32 cellular contexts compared by ENCODE assay signal in genomic region chr2:191915750-191916149, GRCh38.
A peak's percentile ranks its signal among the peaks of the same experiment; 100 is the strongest.
DNase-seq lines count a peak whose midpoint lies in the region; ATAC-seq and TF ChIP-seq lines count a peak whose summit lies in the region.
"Had no signal": no experiment of that assay in that cellular context is flagged by ENCODE, and none has a peak within 500 bp of the region (broad histone marks: within the 10 kb centered on the region; RNA-seq: fewer than 3 reads in every experiment).

No MANE protein-coding gene starts in this region.

- H3K36me3 ChIP-seq in SK-N-SH (replicated peaks in 1 of 2; ENCODE audit: control insufficient read depth in 1 of 2, insufficient read depth in 2 of 2, low read length in 1 of 2) (no peaks in the 10 kb centered on the region), BE2C (no peaks in the 10 kb centered on the region)
- H3K36me3 ChIP-seq: BLaER1; BLaER1 treated with 17β-estradiol and CSF1 and Interleukin-3, amounts not matched to agents 10 nM and 100 nM had no signal

- H3K9me3 Mint-ChIP-seq in natural killer cell treated with Interleukin-12 subunit alpha and Interleukin-12 subunit beta and Interleukin-15 and Interleukin-18, amount 100 ng/mL, for 72 hours: no peaks in the 10 kb centered on the region
- H3K9me3 Mint-ChIP-seq: CD4-positive, alpha-beta memory T cell; CD4-positive, alpha-beta T cell; CD8-positive, alpha-beta memory T cell; CD8-positive, alpha-beta T cell had no signal

- 86% methylated on average over 2 of the region's 2 CpGs for WGBS in SK-N-SH (ENCODE audit: low lambda C conversion rate)

- no peaks in the 10 kb centered on the region for H3K4me1 Mint-ChIP-seq in natural killer cell treated with Interleukin-12 subunit alpha and Interleukin-12 subunit beta and Interleukin-15 and Interleukin-18, amount 100 ng/mL, for 72 hours (ENCODE audit: low read depth in 2 of 2)
- H3K4me1 Mint-ChIP-seq: B cell; CD14-positive monocyte; CD4-positive, alpha-beta memory T cell; CD4-positive, CD25-positive, alpha-beta regulatory T cell; CD8-positive, alpha-beta memory T cell had no signal

- H3K27me3 ChIP-seq in SK-N-SH (ENCODE audit: insufficient read depth) (no peaks in the 10 kb centered on the region), BE2C (no peaks in the 10 kb centered on the region)
- H3K27me3 ChIP-seq: BLaER1; BLaER1 treated with 17β-estradiol and CSF1 and Interleukin-3, amounts not matched to agents 10 nM and 100 nM had no signal

- H3K79me2 ChIP-seq in SK-N-SH (ENCODE audit: insufficient read depth): no peaks in the 10 kb centered on the region

- POLR2A ChIA-PET in SK-N-SH (lab: Yijun Ruan, JAX): no interaction called here

- ATAC-seq in SK-N-SH treated with all-trans-retinoic acid at 6 μM for 48 hours: no peak
- no peak for ATAC-seq in natural killer cell treated with Interleukin-12 subunit alpha and Interleukin-12 subunit beta and Interleukin-15 and Interleukin-18, amount 100 ng/mL, for 72 hours
- ATAC-seq: A549; CD8-positive, alpha-beta T cell had no signal

- no peak overlapping the region for H3K4me3 ChIP-seq in SK-N-SH (ENCODE audit: low read depth in 2 of 2, low read length in 1 of 2)
- H3K4me3 ChIP-seq in BE2C (ENCODE audit: low read depth, low read length): no peak overlapping the region
- H3K4me3 ChIP-seq: A549; BLaER1; BLaER1 treated with 17β-estradiol and CSF1 and Interleukin-3, amounts not matched to agents 10 nM and 100 nM had no signal

- no peak for TF ChIP-seq EP300 in SK-N-SH (IDR thresholded peaks at IDR 0.05; ENCODE audit: borderline replicate concordance in 1 of 2, low read depth in 1 of 2, low read length in 1 of 2)

- CTCF ChIA-PET in SK-N-SH (lab: Yijun Ruan, JAX): no interaction called here

- no peaks in the 10 kb centered on the region for H3K9me3 ChIP-seq in SK-N-SH
- H3K9me3 ChIP-seq in BE2C: no peaks in the 10 kb centered on the region
- H3K9me3 ChIP-seq: A549, BLaER1, Caco-2 had no signal

- no peak overlapping the region for H3K27ac Mint-ChIP-seq in natural killer cell treated with Interleukin-12 subunit alpha and Interleukin-12 subunit beta and Interleukin-15 and Interleukin-18, amount 100 ng/mL, for 72 hours
- H3K27ac Mint-ChIP-seq: B cell; CD14-positive monocyte; CD4-positive, alpha-beta memory T cell; CD4-positive, alpha-beta T cell; CD4-positive, CD25-positive, alpha-beta regulatory T cell; CD8-positive, alpha-beta memory T cell; CD8-positive, alpha-beta T cell had no signal

- no peaks in the 10 kb centered on the region for H3K36me3 Mint-ChIP-seq in natural killer cell treated with Interleukin-12 subunit alpha and Interleukin-12 subunit beta and Interleukin-15 and Interleukin-18, amount 100 ng/mL, for 72 hours
- H3K36me3 Mint-ChIP-seq: CD14-positive monocyte; CD4-positive, alpha-beta memory T cell; CD4-positive, CD25-positive, alpha-beta regulatory T cell; CD8-positive, alpha-beta memory T cell; CD8-positive, alpha-beta T cell had no signal

- H3K27me3 Mint-ChIP-seq in natural killer cell treated with Interleukin-12 subunit alpha and Interleukin-12 subunit beta and Interleukin-15 and Interleukin-18, amount 100 ng/mL, for 72 hours: peaks cover 11 to 13% of the 10 kb centered on the region in 2 donors

- H3F3A ChIP-seq in SK-N-SH (replicated peaks; ENCODE audit: insufficient read depth): peaks cover 5% of the 10 kb centered on the region

- H3K9me2 ChIP-seq in SK-N-SH: no peaks in the 10 kb centered on the region

- H3K4me2 ChIP-seq in SK-N-SH: no peak overlapping the region
- H3K4me2 ChIP-seq: A549; BLaER1; BLaER1 treated with 17β-estradiol and CSF1 and Interleukin-3, amounts not matched to agents 10 nM and 100 nM had no signal

- no peak for TF ChIP-seq RAD21 in SK-N-SH (IDR thresholded peaks at IDR 0.05; ENCODE audit: low read length)

- TF ChIP-seq CTCF in SK-N-SH (IDR thresholded peaks at IDR 0.05) (no peak), BE2C (IDR thresholded peaks at IDR 0.05; ENCODE audit: low read depth, low read length) (no peak)

- H3K4me3 Mint-ChIP-seq in natural killer cell treated with Interleukin-12 subunit alpha and Interleukin-12 subunit beta and Interleukin-15 and Interleukin-18, amount 100 ng/mL, for 72 hours: no peak overlapping the region
- H3K4me3 Mint-ChIP-seq: B cell; CD14-positive monocyte; CD4-positive, alpha-beta memory T cell; CD4-positive, alpha-beta T cell; CD4-positive, CD25-positive, alpha-beta regulatory T cell; CD8-positive, alpha-beta memory T cell; CD8-positive, alpha-beta T cell had no signal

- no peak overlapping the region for H3K27ac ChIP-seq in SK-N-SH (ENCODE audit: low read depth in 2 of 2, low read length in 1 of 2)
- H3K27ac ChIP-seq: 22Rv1; A549; BLaER1; BLaER1 treated with 17β-estradiol and CSF1 and Interleukin-3, amounts not matched to agents 10 nM and 100 nM; C4-2B had no signal

- H3K9ac ChIP-seq in SK-N-SH: no peak overlapping the region
- H3K9ac ChIP-seq: BLaER1; BLaER1 treated with 17β-estradiol and CSF1 and Interleukin-3, amounts not matched to agents 10 nM and 100 nM had no signal

- no peak overlapping the region for H2AFZ ChIP-seq in SK-N-SH (ENCODE audit: low read depth)

- DNase-seq in SK-N-SH (no peak), BE2C (peak; percentile 41), SK-N-DZ (ENCODE audit: low spot score) (peak; percentile 51), cerebellum (ENCODE audit: low spot score) (no peak)
- DNase-seq in natural killer cell treated with Interleukin-12 subunit alpha and Interleukin-12 subunit beta and Interleukin-15 and Interleukin-18, amount 100 ng/mL, for 72 hours (ENCODE audit: low spot score): no peak
- DNase-seq: 8988T; ACHN; AML-193; C1 segment of cervical spinal cord; Caco-2; Calu3; CD4-positive, alpha-beta memory T cell; CD4-positive, alpha-beta T cell; CD4-positive, CD25-positive, alpha-beta regulatory T cell; CD8-positive, alpha-beta memory T cell; CD8-positive, alpha-beta T cell; COR-L47; DMS 273 treated with DMSO at 0.1 percent for 48 hours; DMS153; DMS53; DMS79; DMS79 treated with DMSO at 0.1 percent for 48 hours; DND-41; EL had no signal

- no peaks in the 10 kb centered on the region for H4K20me1 ChIP-seq in SK-N-SH (ENCODE audit: insufficient read depth)
- H4K20me1 ChIP-seq: BLaER1; BLaER1 treated with 17β-estradiol and CSF1 and Interleukin-3, amounts not matched to agents 10 nM and 100 nM had no signal

- H3K4me1 ChIP-seq in SK-N-SH (ENCODE audit: control insufficient read depth in 1 of 2, insufficient read depth in 2 of 2, low read depth in 1 of 2, low read length in 1 of 2) (peaks cover 5 to 11% of the 10 kb centered on the region in 2 experiments; a peak in 3 of 4 replicates), BE2C (peaks cover 53% of the 10 kb centered on the region)
- H3K4me1 ChIP-seq: A549, BLaER1, Caco-2 had no signal

TF ChIP-seq in SK-N-SH treated with all-trans-retinoic acid at 6 μM for 48 hours, 23 proteins besides CTCF, POLR2A, EP300 and RAD21 (continues in another document):
- TF ChIP-seq ESRRG (CRISPR knock-in tag; IDR thresholded peaks at IDR 0.05): no peak
- no peak for TF ChIP-seq GLIS3 (CRISPR knock-in tag; IDR thresholded peaks at IDR 0.05)
- no peak for TF ChIP-seq RARB (CRISPR knock-in tag; IDR thresholded peaks at IDR 0.05)
- no peak for TF ChIP-seq ARNTL (CRISPR knock-in tag; IDR thresholded peaks at IDR 0.05; ENCODE audit: borderline replicate concordance, low read depth)
- peak; percentile 84 for TF ChIP-seq ISL1 (CRISPR knock-in tag; IDR thresholded peaks at IDR 0.05)
- no peak for TF ChIP-seq ZNF565 (CRISPR knock-in tag; conservative IDR thresholded peaks at IDR 0.05; ENCODE audit: low read depth)

TF ChIP-seq in SK-N-SH, 30 proteins besides CTCF, POLR2A, EP300 and RAD21 (continues in another document):
- TF ChIP-seq, protein P1, sequence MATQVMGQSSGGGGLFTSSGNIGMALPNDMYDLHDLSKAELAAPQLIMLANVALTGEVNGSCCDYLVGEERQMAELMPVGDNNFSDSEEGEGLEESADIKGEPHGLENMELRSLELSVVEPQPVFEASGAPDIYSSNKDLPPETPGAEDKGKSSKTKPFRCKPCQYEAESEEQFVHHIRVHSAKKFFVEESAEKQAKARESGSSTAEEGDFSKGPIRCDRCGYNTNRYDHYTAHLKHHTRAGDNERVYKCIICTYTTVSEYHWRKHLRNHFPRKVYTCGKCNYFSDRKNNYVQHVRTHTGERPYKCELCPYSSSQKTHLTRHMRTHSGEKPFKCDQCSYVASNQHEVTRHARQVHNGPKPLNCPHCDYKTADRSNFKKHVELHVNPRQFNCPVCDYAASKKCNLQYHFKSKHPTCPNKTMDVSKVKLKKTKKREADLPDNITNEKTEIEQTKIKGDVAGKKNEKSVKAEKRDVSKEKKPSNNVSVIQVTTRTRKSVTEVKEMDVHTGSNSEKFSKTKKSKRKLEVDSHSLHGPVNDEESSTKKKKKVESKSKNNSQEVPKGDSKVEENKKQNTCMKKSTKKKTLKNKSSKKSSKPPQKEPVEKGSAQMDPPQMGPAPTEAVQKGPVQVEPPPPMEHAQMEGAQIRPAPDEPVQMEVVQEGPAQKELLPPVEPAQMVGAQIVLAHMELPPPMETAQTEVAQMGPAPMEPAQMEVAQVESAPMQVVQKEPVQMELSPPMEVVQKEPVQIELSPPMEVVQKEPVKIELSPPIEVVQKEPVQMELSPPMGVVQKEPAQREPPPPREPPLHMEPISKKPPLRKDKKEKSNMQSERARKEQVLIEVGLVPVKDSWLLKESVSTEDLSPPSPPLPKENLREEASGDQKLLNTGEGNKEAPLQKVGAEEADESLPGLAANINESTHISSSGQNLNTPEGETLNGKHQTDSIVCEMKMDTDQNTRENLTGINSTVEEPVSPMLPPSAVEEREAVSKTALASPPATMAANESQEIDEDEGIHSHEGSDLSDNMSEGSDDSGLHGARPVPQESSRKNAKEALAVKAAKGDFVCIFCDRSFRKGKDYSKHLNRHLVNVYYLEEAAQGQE (IDR thresholded peaks at IDR 0.05; ENCODE audit: low read depth, low read length): no peak
- TF ChIP-seq, protein P2, sequence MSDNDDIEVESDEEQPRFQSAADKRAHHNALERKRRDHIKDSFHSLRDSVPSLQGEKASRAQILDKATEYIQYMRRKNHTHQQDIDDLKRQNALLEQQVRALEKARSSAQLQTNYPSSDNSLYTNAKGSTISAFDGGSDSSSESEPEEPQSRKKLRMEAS (IDR thresholded peaks at IDR 0.05; ENCODE audit: low read depth): no peak
- TF ChIP-seq CHD2 (IDR thresholded peaks at IDR 0.05; ENCODE audit: low read length, partially characterized antibody): no peak
- TF ChIP-seq, protein P3, sequence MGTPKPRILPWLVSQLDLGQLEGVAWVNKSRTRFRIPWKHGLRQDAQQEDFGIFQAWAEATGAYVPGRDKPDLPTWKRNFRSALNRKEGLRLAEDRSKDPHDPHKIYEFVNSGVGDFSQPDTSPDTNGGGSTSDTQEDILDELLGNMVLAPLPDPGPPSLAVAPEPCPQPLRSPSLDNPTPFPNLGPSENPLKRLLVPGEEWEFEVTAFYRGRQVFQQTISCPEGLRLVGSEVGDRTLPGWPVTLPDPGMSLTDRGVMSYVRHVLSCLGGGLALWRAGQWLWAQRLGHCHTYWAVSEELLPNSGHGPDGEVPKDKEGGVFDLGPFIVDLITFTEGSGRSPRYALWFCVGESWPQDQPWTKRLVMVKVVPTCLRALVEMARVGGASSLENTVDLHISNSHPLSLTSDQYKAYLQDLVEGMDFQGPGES (IDR thresholded peaks at IDR 0.05; ENCODE audit: low read depth, low read length): no peak
- no peak for TF ChIP-seq NRF1 (IDR thresholded peaks at IDR 0.05; ENCODE audit: low read depth, low read length)

Comparison
In these comparisons a context has a peak if more than half of its experiments do, and no peak if none do; other contexts are left out.
1. DNase-seq: peak in BE2C (single experiment) and SK-N-DZ (single experiment); none in SK-N-SH (single experiment), natural killer cell treated with Interleukin-12 subunit alpha and Interleukin-12 subunit beta and Interleukin-15 and Interleukin-18, amount 100 ng/mL, for 72 hours (single experiment) and cerebellum (single experiment).